16 cellular contexts compared by ENCODE assay signal in the genomic region with DNA sequence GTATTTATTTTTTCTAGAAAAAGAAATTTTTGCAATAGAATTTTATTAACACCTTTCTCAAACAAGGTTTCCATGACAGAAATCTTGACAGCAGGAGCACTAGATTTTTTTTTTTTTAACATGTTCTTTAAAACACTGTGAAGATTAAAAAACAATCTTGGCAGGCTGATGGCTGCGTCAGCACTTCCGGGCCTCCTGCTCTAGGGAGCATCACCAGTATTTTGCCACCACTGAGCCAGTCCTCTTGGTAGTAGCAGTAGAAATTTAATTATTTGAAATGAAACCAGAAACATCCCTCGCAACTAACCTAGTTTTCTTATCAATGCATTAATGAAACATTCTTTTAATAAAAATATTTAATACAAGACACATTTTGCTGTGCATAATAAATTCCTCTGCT.
DNase-seq lines count a peak whose midpoint lies in the region; TF ChIP-seq lines count a peak whose summit lies in the region.
"Had no signal": no experiment of that assay in that cellular context is flagged by ENCODE, and none has a peak within 500 bp of the region (broad histone marks: within the 10 kb centered on the region; RNA-seq: fewer than 3 reads in every experiment).

No MANE protein-coding gene starts in this region.

- in situ Hi-C loops in G401 (cut with HindIII; ENCODE audit: low sequenced_read_pairs), result no loop called here

- no peaks in the 10 kb centered on the region for H3K9me3 ChIP-seq in tibial artery
- H3K9me3 ChIP-seq: MG63 had no signal

- peak; percentile 74 for DNase-seq in activated effector memory CD4-positive, alpha-beta T cell treated with anti-CD3 and anti-CD28 coated beads, Interleukin-2, amount 50 U/mL, for 16 hours
- DNase-seq in activated effector memory CD4-positive, alpha-beta T cell treated with Interleukin-2 at 50 U/mL for 16 hours, result no peak
- DNase-seq in G401 (ENCODE audit: low spot score) (peak; percentile 25), fibroblast of pulmonary artery (ENCODE audit: low read depth) (peak; percentile 49), GM19238 (ENCODE audit: insufficient read length, low spot score) (no peak), tibial artery (no peak), iPS-NIHi11 (ENCODE audit: low spot score) (no peak)
- peak; percentile 18 for DNase-seq in activated CD4-positive, alpha-beta T cell treated with anti-CD3 and anti-CD28 coated beads, Interleukin-2, amount 50 U/mL, for 1 hour
- DNase-seq: activated gamma-delta T cell treated with Interleukin-2 at 50 U/mL for 16 hours; DND-41; MG63; midbrain; NCI-H146; NCI-H524; stimulated activated CD4-positive, alpha-beta T cell treated with anti-CD3 and anti-CD28 coated beads, Interleukin-4, amount 100 ng/mL, for 1 hour; SW 1271 had no signal

- H3K4me1 ChIP-seq in tibial artery, result peaks cover 0 to 11% (median 4%) of the 10 kb centered on the region in 4 donors

- H3K27ac ChIP-seq in tibial artery, result no peak overlapping the region

- TF ChIP-seq CTCF in fibroblast of pulmonary artery (IDR thresholded peaks at IDR 0.05; ENCODE audit: low read length, missing control alignments), result no peak
- no peak for TF ChIP-seq CTCF in tibial artery (IDR thresholded peaks at IDR 0.05)

- no peak overlapping the region for H3K4me3 ChIP-seq in fibroblast of pulmonary artery (replicated peaks; ENCODE audit: low read depth, low read length)
- H3K4me3 ChIP-seq in tibial artery, result no peak overlapping the region

- no peaks in the 10 kb centered on the region for H3K27me3 ChIP-seq in tibial artery

- intact Hi-C loops in tibial artery (cut with DNase I; ENCODE audit: low total_unique reads), result no loop called here

- peaks cover 0 to 5% (median 4%) of the 10 kb centered on the region in 3 donors for H3K36me3 ChIP-seq in tibial artery
- H3K36me3 ChIP-seq: MG63 had no signal

Comparison
In these comparisons a context has a peak if more than half of its experiments do, and no peak if none do; other contexts are left out.
1. DNase-seq: peak in activated effector memory CD4-positive, alpha-beta T cell treated with anti-CD3 and anti-CD28 coated beads, Interleukin-2, amount 50 U/mL, for 16 hours (single experiment), G401 (single experiment), activated CD4-positive, alpha-beta T cell treated with anti-CD3 and anti-CD28 coated beads, Interleukin-2, amount 50 U/mL, for 1 hour (single experiment) and fibroblast of pulmonary artery (single experiment); none in activated effector memory CD4-positive, alpha-beta T cell treated with Interleukin-2 at 50 U/mL for 16 hours (single experiment), GM19238 (single experiment), tibial artery (0 of 2) and iPS-NIHi11 (single experiment).